ENCODE assay signal across 8 cellular contexts in the genomic region with DNA sequence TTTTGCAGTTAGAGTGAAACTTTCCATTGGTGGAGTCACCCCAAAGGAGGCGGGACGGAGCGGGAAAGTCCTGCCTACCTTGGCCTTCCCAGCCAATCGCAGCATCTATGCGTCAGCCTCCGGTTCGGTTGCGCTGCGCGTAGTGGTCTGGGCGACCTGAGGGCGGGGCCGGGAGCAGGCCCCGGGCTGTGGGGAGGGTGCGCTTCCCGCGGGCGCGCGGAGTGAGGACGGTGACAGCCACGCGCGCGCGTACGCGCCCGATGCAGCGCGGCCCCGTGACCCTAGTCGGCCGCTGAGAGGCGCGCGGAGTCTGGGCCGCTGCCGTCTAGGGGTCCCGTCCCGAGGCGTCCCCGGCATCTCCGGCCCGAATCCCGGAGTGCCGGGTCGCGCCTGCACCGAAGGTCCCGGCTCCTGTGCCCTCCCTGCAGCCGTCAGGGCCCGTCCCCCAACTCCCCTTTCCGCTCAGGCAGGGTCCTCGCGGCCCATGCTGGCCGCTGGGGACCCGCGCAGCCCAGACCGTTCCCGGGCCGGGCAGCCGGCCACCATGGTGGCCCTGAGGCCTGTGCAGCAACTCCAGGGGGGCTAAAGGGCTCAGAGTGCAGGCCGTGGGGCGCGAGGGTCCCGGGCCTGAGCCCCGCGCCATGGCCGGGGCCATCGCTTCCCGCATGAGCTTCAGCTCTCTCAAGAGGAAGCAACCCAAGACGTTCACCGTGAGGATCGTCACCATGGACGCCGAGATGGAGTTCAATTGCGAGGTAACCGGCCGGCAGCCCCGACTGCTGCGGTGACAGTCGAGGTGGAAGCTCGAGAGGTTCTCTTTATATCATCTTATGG. TPM values are rescaled to one million over a fixed set of nuclear protein-coding genes. Genes with fewer than 3 reads are reported as not detected.
DNase-seq lines count a peak whose midpoint lies in the region; ATAC-seq and TF ChIP-seq lines count a peak whose summit lies in the region.

A gene (plus strand): TSS at position 276 of the 834 bp plus-strand sequence. CDS start 366 bp downstream, at position 642.

- H3K9me3 ChIP-seq in Panc1 (ENCODE audit: control insufficient read depth, insufficient read depth, low read depth, low read length) (no peaks in the 10 kb centered on the region), mucosa of stomach (ENCODE audit: control insufficient read depth, low read length) (no peaks in the 10 kb centered on the region)

- peak; percentile 95 for ATAC-seq in GM21723 (IDR thresholded peaks at IDR 0.05; ENCODE audit: unreplicated experiment)
- ATAC-seq in Panc1, result peak; percentile 97
- ATAC-seq in activated T-cell treated with anti-CD3 and anti-CD28 coated beads, Interleukin-2, amount 50 U/mL, for 4 hours, result peak; percentile 97

- no peak; the same call in 1 of the 2 replicates for TF ChIP-seq CTCF in Panc1 (IDR thresholded peaks at IDR 0.05)

- CTCF ChIA-PET in Panc1 (lab: Charles Lee), result interaction anchor here (0.5 kb wide), 1 partner anchor 1811 kb away, joined by 3 read pairs; no protein-coding TSS in a partner anchor

- in situ Hi-C loops in Panc1 (cut with HindIII; ENCODE audit: low pct_unique_long_range_greater_than_20kb, low sequenced_read_pairs), result no loop called here

- H3K27me3 ChIP-seq in Panc1 (ENCODE audit: control insufficient read depth, insufficient read depth, low read length), result no peaks in the 10 kb centered on the region
- no peaks in the 10 kb centered on the region for H3K27me3 ChIP-seq in mucosa of stomach (ENCODE audit: control insufficient read depth, insufficient read depth, low read length)

- intact Hi-C loops in Panc1 (cut with micrococcal nuclease; ENCODE audit: unreplicated experiment), result no loop called here

- peak within 1 kb of the TSS; percentile 96 for H3K9ac ChIP-seq in mucosa of stomach (ENCODE audit: low read length)

- no TSS peak for BruUV-seq in Panc1 (replicated peaks; lab: Mats Ljungman, UMichigan)

- no peaks in the 10 kb centered on the region for H3K9me3 Mint-ChIP-seq in activated T-cell treated with anti-CD3 and anti-CD28 coated beads, Interleukin-2, amount 50 U/mL, for 4 hours

- H3K27ac ChIP-seq in Panc1 (ENCODE audit: low read length), result peak within 1 kb of the TSS; percentile 86

- no peaks in the 10 kb centered on the region for H3K27me3 Mint-ChIP-seq in activated T-cell treated with anti-CD3 and anti-CD28 coated beads, Interleukin-2, amount 50 U/mL, for 4 hours (ENCODE audit: low read depth)

- TF ChIP-seq POLR2A in erythroblast (IDR thresholded peaks at IDR 0.05; ENCODE audit: low read length), result peak; percentile 91

- peak; percentile 93 for DNase-seq in DMS79 (lab: John Stamatoyannopoulos, UW)
- peak; percentile 98 for DNase-seq in KG1 (lab: John Stamatoyannopoulos, UW)
- DNase-seq in Panc1 (ENCODE audit: low read depth, low spot score), result peak; percentile 98
- peak; percentile 96 for DNase-seq in activated T-cell treated with anti-CD3 and anti-CD28 coated beads, Interleukin-2, amount 50 U/mL, for 4 hours
- DNase-seq in erythroblast (lab: John Stamatoyannopoulos, UW), result peak; percentile 100
- peak; percentile 94 to 96 for DNase-seq in stimulated activated CD8-positive, alpha-beta memory T cell treated with anti-CD3 and anti-CD28 coated beads, Interleukin-7, amount 100 ng/mL, for 1 hour (ENCODE audit: low read depth in 2 of 2)

- POLR2A ChIA-PET in Panc1 (lab: Charles Lee), result no interaction called here

- H3K36me3 ChIP-seq in Panc1 (ENCODE audit: control insufficient read depth, insufficient read depth, low read length) (peaks cover 7% of the 10 kb centered on the region; the same call in 1 of the 2 replicates), mucosa of stomach (ENCODE audit: control insufficient read depth, insufficient read depth, low read length) (no peaks in the 10 kb centered on the region)

- H3K4me3 Mint-ChIP-seq in activated T-cell treated with anti-CD3 and anti-CD28 coated beads, Interleukin-2, amount 50 U/mL, for 4 hours, result peak within 1 kb of the TSS; percentile 93

- peaks cover 29% of the 10 kb centered on the region for H3K4me1 Mint-ChIP-seq in activated T-cell treated with anti-CD3 and anti-CD28 coated beads, Interleukin-2, amount 50 U/mL, for 4 hours (ENCODE audit: low read depth)

- H3K4me3 ChIP-seq in Panc1 (ENCODE audit: low read depth in 2 of 2, low read length in 2 of 2) (peak within 1 kb of the TSS; percentile 84 to 86), mucosa of stomach (ENCODE audit: low read length) (peak within 1 kb of the TSS; percentile 72)

- H3K4me1 ChIP-seq in Panc1 (ENCODE audit: control insufficient read depth, insufficient read depth, low read length), result peaks cover 20% of the 10 kb centered on the region
- peaks cover 8% of the 10 kb centered on the region for H3K4me1 ChIP-seq in mucosa of stomach (ENCODE audit: control insufficient read depth, insufficient read depth, low read length)

- no peaks in the 10 kb centered on the region for H3K36me3 Mint-ChIP-seq in activated T-cell treated with anti-CD3 and anti-CD28 coated beads, Interleukin-2, amount 50 U/mL, for 4 hours (ENCODE audit: insufficient read depth)

RNA-seq across cellular contexts. Expression of the gene that starts here (rescaled TPM):
- 190 TPM for total RNA-seq in Panc1 (2021; ENCODE audit: unreplicated experiment)
- polyA plus RNA-seq in Panc1 (2012; ENCODE audit: insufficient read length), result 34.0 TPM
- 10 to 100 TPM; 65.4 to 70.2 (median 66.0) TPM for total RNA-seq in activated T-cell treated with anti-CD3 and anti-CD28 coated beads, Interleukin-2, amount 50 U/mL, for 4 hours

Comparison
In these comparisons a context has a peak if more than half of its experiments do, and no peak if none do; other contexts are left out.
1. Peak in every context shown above with its lines: DNase-seq, ATAC-seq, H3K4me3 ChIP-seq and H3K27ac ChIP-seq.